11 cellular contexts compared by ENCODE assay signal in the genomic region with DNA sequence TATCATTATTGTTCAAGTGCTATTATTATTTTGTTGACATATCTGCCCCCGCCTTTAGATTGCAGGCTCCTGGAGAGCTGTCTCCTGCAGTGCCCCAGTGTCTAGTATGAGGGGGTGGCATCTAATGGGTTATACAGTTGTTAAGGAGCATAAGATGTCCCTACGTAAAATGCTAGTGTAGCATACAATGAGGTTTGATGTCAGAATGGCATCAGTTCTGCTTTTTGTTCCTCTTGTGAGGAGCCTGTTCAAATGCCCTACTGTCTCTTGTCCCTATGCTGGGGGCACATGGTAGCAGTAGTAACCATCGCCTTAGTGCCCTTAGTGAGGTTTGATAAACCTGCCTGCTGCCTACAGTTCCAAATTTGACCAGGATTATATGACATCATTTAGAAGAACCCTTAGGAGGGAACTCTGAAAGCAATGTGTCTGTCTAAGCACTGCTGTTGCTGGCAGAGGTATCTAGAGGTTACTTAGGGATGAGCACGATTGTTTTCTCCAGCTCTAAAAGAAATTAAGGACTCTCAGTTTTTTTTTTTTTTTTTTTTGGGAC. TPM values are rescaled to one million over a fixed set of nuclear protein-coding genes. Genes with fewer than 3 reads are reported as not detected.
DNase-seq lines count a peak whose midpoint lies in the region; ATAC-seq, FAIRE-seq and TF ChIP-seq lines count a peak whose summit lies in the region.
"Had no signal": no experiment of that assay in that cellular context is flagged by ENCODE, and none has a peak within 500 bp of the region (broad histone marks: within the 10 kb centered on the region; RNA-seq: fewer than 3 reads in every experiment).

No MANE protein-coding gene starts in this region.

- no TSS peak for BruUV-seq in K562 (replicated peaks; lab: Mats Ljungman, UMichigan)

- DNase-seq in K562 (ENCODE audit: extremely low read depth in 1 of 4, low spot score in 3 of 4) (no peak), glutamatergic neuron (no peak), DMS 273 treated with DMSO at 0.1 percent for 48 hours (lab: John Stamatoyannopoulos, UW) (no peak), inferior parietal cortex (ENCODE audit: extremely low spot score) (no peak)
- DNase-seq: H7, islet precursor cell had no signal

- no peaks in the 10 kb centered on the region for H3K36me3 Mint-ChIP-seq in glutamatergic neuron (ENCODE audit: unreplicated experiment)

- TF ChIP-seq RAD21 in K562 (CRISPR knock-in tag; conservative IDR thresholded peaks at IDR 0.05 in 1 of 2, IDR thresholded peaks at IDR 0.05 in 1 of 2), result no peak

- CTCF ChIA-PET in K562 (lab: Yijun Ruan, JAX; ENCODE audit: low intra/inter-chr PET ratio), result interaction anchor here (0.6 kb wide), 1 partner anchor 42 kb away, joined by 3 read pairs; no protein-coding TSS in a partner anchor

- no peaks in the 10 kb centered on the region; the same call in 2 of the 3 replicates for H3K36me3 ChIP-seq in K562 (ENCODE audit: control insufficient read depth, insufficient read depth, low read length)

- POLR2A ChIA-PET in K562 (lab: Yijun Ruan, JAX), result interaction anchor here (0.6 to 1.5 kb wide), 4 partner anchors 8 to 242 kb away, joined by 3 to 5 read pairs (median 4); no protein-coding TSS in a partner anchor

- peaks cover 2 to 11% of the 10 kb centered on the region in 2 experiments; a peak in 3 of 5 replicates for H3K4me1 ChIP-seq in K562 (replicated peaks in 1 of 2; ENCODE audit: control insufficient read depth in 2 of 2, insufficient read depth in 2 of 2, low read length in 2 of 2)

- no peaks in the 10 kb centered on the region for H3K9me1 ChIP-seq in K562 (ENCODE audit: control insufficient read depth, insufficient read depth, low read length)

- H3K27me3 Mint-ChIP-seq in glutamatergic neuron (ENCODE audit: unreplicated experiment), result no peaks in the 10 kb centered on the region

- H4K20me1 ChIP-seq in K562 (replicated peaks; ENCODE audit: control insufficient read depth, insufficient read depth, low read length), result no peaks in the 10 kb centered on the region

- no peaks in the 10 kb centered on the region for H3K4me1 Mint-ChIP-seq in glutamatergic neuron (ENCODE audit: low read depth, unreplicated experiment)

- H3K27ac ChIP-seq in K562 (ENCODE audit: extremely low read depth, low read depth, low read length), result no peak overlapping the region
- H3K27ac ChIP-seq: SK-N-MC had no signal

- ATAC-seq in GM18508 (IDR thresholded peaks at IDR 0.05; ENCODE audit: insufficient read depth, unreplicated experiment) (peak; percentile 42), GM21367 (IDR thresholded peaks at IDR 0.05; ENCODE audit: unreplicated experiment) (peak; percentile 61), HG03439 (IDR thresholded peaks at IDR 0.05; ENCODE audit: unreplicated experiment) (peak; percentile 35), K562 (peak; percentile 36), GM19452 (IDR thresholded peaks at IDR 0.05; ENCODE audit: unreplicated experiment) (no peak)

- no peak overlapping the region for H3K4me3 Mint-ChIP-seq in glutamatergic neuron (ENCODE audit: unreplicated experiment)

- WGBS in K562 (ENCODE audit: insufficient coverage, low coverage, missing lambda C conversion rate), result 61% methylated on average over 4 of the region's 4 CpGs

- in situ Hi-C loops in K562 (cut with MboI), result no loop called here

- FAIRE-seq in K562 (lab: Jason Lieb, UNC), result no peak

- TF ChIP-seq EP300 in K562 (IDR thresholded peaks at IDR 0.05; ENCODE audit: low read length), result no peak

- no peak for TF ChIP-seq POLR2A in K562 (conservative IDR thresholded peaks at IDR 0.05)

- no peak overlapping the region for H3K4me3 ChIP-seq in K562
- H3K4me3 ChIP-seq: SK-N-MC had no signal

- H3K9me3 ChIP-seq in K562 (replicated peaks; ENCODE audit: control insufficient read depth, insufficient read depth, low read depth, low read length), result no peaks in the 10 kb centered on the region

- peak overlapping the region; percentile 4; the same call in 1 of the 2 replicates for H2AFZ ChIP-seq in K562 (ENCODE audit: low read depth, low read length)

- no peak overlapping the region for H3K4me2 ChIP-seq in K562 (ENCODE audit: insufficient read depth, low read length)

- no peaks in the 10 kb centered on the region for H3K27me3 ChIP-seq in K562 (ENCODE audit: control insufficient read depth in 2 of 2, insufficient read depth in 2 of 2, low read length in 2 of 2)

- H3K27ac Mint-ChIP-seq in glutamatergic neuron (ENCODE audit: unreplicated experiment), result no peak overlapping the region

- peaks cover 28% of the 10 kb centered on the region for H3K79me2 ChIP-seq in K562 (ENCODE audit: control insufficient read depth, insufficient read depth, low read length)

- H3K9ac ChIP-seq in K562 (ENCODE audit: insufficient read depth in 1 of 2, low read depth in 2 of 2, low read length in 2 of 2), result no peak overlapping the region

- no peak for TF ChIP-seq CTCF in K562 (IDR thresholded peaks at IDR 0.05 in 2 of 3, conservative IDR thresholded peaks at IDR 0.05 in 1 of 3; ENCODE audit: insufficient read depth in 2 of 3, low read depth in 1 of 3, low read length in 3 of 3)
- no peak for TF ChIP-seq CTCF in glutamatergic neuron (IDR thresholded peaks at IDR 0.05; ENCODE audit: partially characterized antibody, unreplicated experiment)

- H3K9me3 Mint-ChIP-seq in glutamatergic neuron (ENCODE audit: unreplicated experiment), result no peaks in the 10 kb centered on the region

- intact Hi-C loops in K562 (cut with micrococcal nuclease), result no loop called here

RNA-seq across cellular contexts. Expression of a gene that starts 9.7 kb away (rescaled TPM):
- 17.8 and 46.7 TPM in 2 replicates for total RNA-seq in K562 (2011; cell fraction: chromatin; rRNA removed; ENCODE audit: low replicate concordance)
- total RNA-seq in K562 (2011; cell fraction: nucleolus; rRNA removed), result 15.3 and 16.1 TPM in 2 replicates
- total RNA-seq in K562 (2011; cell fraction: nucleoplasm; rRNA removed), result 22.4 and 38.3 TPM in 2 replicates
- total RNA-seq in K562 (2014; rRNA removed) (46.6 and 50.7 TPM in 2 replicates), K562 (2014; rRNA removed; fragmentation: Illumina TruSeq; extraction: Trizol) (50.4 and 59.9 TPM in 2 replicates), K562 (2015; rRNA removed; fragmentation: Illumina TruSeq; extraction: Trizol) (38.6 and 39.1 TPM in 2 replicates), K562 (2021) (43.7 and 46.4 TPM in 2 replicates), glutamatergic neuron (ENCODE audit: unreplicated experiment) (28.6 TPM)
- polyA plus RNA-seq in K562 (2011; rRNA removed) (51.7 and 70.2 TPM in 2 replicates), K562 (2014; fragmentation: Illumina TruSeq; extraction: Trizol) (44.2 and 51.3 TPM in 2 replicates), K562 (2014; fragmentation: Nextera tagmentation; extraction: Ambion mirVana) (10 to 100 TPM; 47.0 to 48.3 TPM), K562 (2014; rRNA removed) (63.0 and 69.4 TPM in 2 replicates)
- 37.7 and 43.8 TPM in 2 replicates for polyA plus RNA-seq in K562 (2011; cell fraction: cytosol; rRNA removed)
- polyA plus RNA-seq in K562 (2011; cell fraction: nucleus; rRNA removed), result 16.7 and 18.8 TPM in 2 replicates
- polyA plus RNA-seq in K562 (2012), result 51.9 and 60.3 TPM in 2 replicates
- 37.0 and 37.8 TPM in 2 replicates for polyA minus RNA-seq in K562 (2011; rRNA and poly(A)+ RNA removed)
- polyA minus RNA-seq in K562 (2011; cell fraction: cytosol; rRNA and poly(A)+ RNA removed), result 13.2 and 13.5 TPM in 2 replicates
- polyA minus RNA-seq in K562 (2011; cell fraction: nucleus; rRNA and poly(A)+ RNA removed), result 11.7 and 14.1 TPM in 2 replicates

RNA-seq across cellular contexts. Expression of a gene that starts 46.2 kb away (rescaled TPM):
- 15.5 and 34.5 TPM in 2 replicates for total RNA-seq in K562 (2011; cell fraction: chromatin; rRNA removed; ENCODE audit: low replicate concordance)
- 7.5 and 7.8 TPM in 2 replicates for total RNA-seq in K562 (2011; cell fraction: nucleolus; rRNA removed)
- total RNA-seq in K562 (2011; cell fraction: nucleoplasm; rRNA removed), result 16.2 and 33.1 TPM in 2 replicates
- total RNA-seq in K562 (2014; rRNA removed) (17.3 and 20.3 TPM in 2 replicates), K562 (2014; rRNA removed; fragmentation: Illumina TruSeq; extraction: Trizol) (45.2 and 49.8 TPM in 2 replicates), K562 (2015; rRNA removed; fragmentation: Illumina TruSeq; extraction: Trizol) (39.6 and 41.2 TPM in 2 replicates), K562 (2021) (41.6 and 44.7 TPM in 2 replicates), glutamatergic neuron (ENCODE audit: unreplicated experiment) (45.5 TPM)
- polyA plus RNA-seq in K562 (2011; rRNA removed) (29.7 and 41.5 TPM in 2 replicates), K562 (2014; fragmentation: Illumina TruSeq; extraction: Trizol) (38.6 and 46.3 TPM in 2 replicates), K562 (2014; fragmentation: Nextera tagmentation; extraction: Ambion mirVana) (10 to 100 TPM; 18.1 to 21.1 TPM), K562 (2014; rRNA removed) (28.4 and 29.7 TPM in 2 replicates)
- polyA plus RNA-seq in K562 (2011; cell fraction: cytosol; rRNA removed), result 7.1 and 12.1 TPM in 2 replicates
- polyA plus RNA-seq in K562 (2011; cell fraction: nucleus; rRNA removed), result 7.6 and 10.3 TPM in 2 replicates
- 25.1 and 27.1 TPM in 2 replicates for polyA plus RNA-seq in K562 (2012)
- 56.4 and 61.8 TPM in 2 replicates for polyA minus RNA-seq in K562 (2011; rRNA and poly(A)+ RNA removed)
- 18.2 and 24.1 TPM in 2 replicates for polyA minus RNA-seq in K562 (2011; cell fraction: cytosol; rRNA and poly(A)+ RNA removed)
- polyA minus RNA-seq in K562 (2011; cell fraction: nucleus; rRNA and poly(A)+ RNA removed), result 5.9 and 12.8 TPM in 2 replicates
